ENCODE assay signal across 8 cellular contexts in genomic region chr10:93859049-93859655, GRCh38. TPM values are rescaled to one million over a fixed set of nuclear protein-coding genes. Genes with fewer than 3 reads are reported as not detected.
DNase-seq lines count a peak whose midpoint lies in the region; ATAC-seq, FAIRE-seq and TF ChIP-seq lines count a peak whose summit lies in the region.

No MANE protein-coding gene starts in this region.

- no peak overlapping the region for H2BK120ac ChIP-seq in mesenchymal stem cell (ENCODE audit: low read depth, low read length)

- TF ChIP-seq EP300 in K562 (IDR thresholded peaks at IDR 0.05; ENCODE audit: low read length), result no peak

- TF ChIP-seq RAD21 in K562 (CRISPR knock-in tag; conservative IDR thresholded peaks at IDR 0.05 in 1 of 2, IDR thresholded peaks at IDR 0.05 in 1 of 2), result peak in 1 of 2 experiments; percentile 42; a peak in 2 of 4 replicates

- H3K4me1 Mint-ChIP-seq in CD8-positive, alpha-beta T cell (ENCODE audit: low read depth), result no peaks in the 10 kb centered on the region

- FAIRE-seq in K562 (lab: Jason Lieb, UNC) (no peak), GM19239 (lab: Jason Lieb, UNC) (no peak)

- H2BK5ac ChIP-seq in mesenchymal stem cell (ENCODE audit: low read depth, low read length, poor library complexity, severe bottlenecking), result no peak overlapping the region

- TF ChIP-seq CTCF in K562 (IDR thresholded peaks at IDR 0.05 in 2 of 3, conservative IDR thresholded peaks at IDR 0.05 in 1 of 3; ENCODE audit: insufficient read depth in 2 of 3, low read depth in 1 of 3, low read length in 3 of 3), result peak in 1 of 3 experiments; percentile 37; a peak in 2 of 6 replicates
- no peak for TF ChIP-seq CTCF in CD8-positive, alpha-beta T cell (IDR thresholded peaks at IDR 0.05)

- H2BK15ac ChIP-seq in mesenchymal stem cell (ENCODE audit: low read depth, poor library complexity, severe bottlenecking), result no peak overlapping the region

- no peak overlapping the region for H2AFZ ChIP-seq in Karpas-422 (ENCODE audit: low read length)
- H2AFZ ChIP-seq in K562 (ENCODE audit: low read depth, low read length), result no peak overlapping the region
- no peak overlapping the region for H2AFZ ChIP-seq in mesenchymal stem cell (ENCODE audit: low read depth, low read length)

- no peak overlapping the region for H3K27ac Mint-ChIP-seq in CD8-positive, alpha-beta T cell

- H3K4me3 ChIP-seq in Karpas-422 (ENCODE audit: low read length) (no peak overlapping the region), K562 (no peak overlapping the region), mesenchymal stem cell (ENCODE audit: insufficient read depth in 1 of 2, low read depth in 1 of 2, low read length in 2 of 2) (no peak overlapping the region)
- H3K4me3 ChIP-seq in CD8-positive, alpha-beta T cell (ENCODE audit: low read depth, low read length), result no peak overlapping the region

- H3K4ac ChIP-seq in mesenchymal stem cell (ENCODE audit: low read depth in 1 of 2, low read length in 2 of 2), result no peak overlapping the region

- no peak overlapping the region for H4K91ac ChIP-seq in mesenchymal stem cell (ENCODE audit: low read length)

- no peaks in the 10 kb centered on the region for H3K27me3 ChIP-seq in Karpas-422 (ENCODE audit: low read length)
- H3K27me3 ChIP-seq in K562 (ENCODE audit: control insufficient read depth in 2 of 2, insufficient read depth in 2 of 2, low read length in 2 of 2), result no peaks in the 10 kb centered on the region; a peak in 2 of 5 replicates
- peaks cover 0 to 21% of the 10 kb centered on the region in 2 experiments for H3K27me3 ChIP-seq in mesenchymal stem cell (ENCODE audit: control insufficient read depth in 1 of 2, insufficient read depth in 1 of 2, low read length in 2 of 2)
- no peaks in the 10 kb centered on the region for H3K27me3 ChIP-seq in CD8-positive, alpha-beta T cell (ENCODE audit: insufficient read depth, low read length)

- H3K79me1 ChIP-seq in mesenchymal stem cell (replicated peaks; ENCODE audit: low read length, poor library complexity, severe bottlenecking), result no peaks in the 10 kb centered on the region

- H3K27ac ChIP-seq in Karpas-422 (ENCODE audit: low read length) (no peak overlapping the region), K562 (ENCODE audit: extremely low read depth, low read depth, low read length) (no peak overlapping the region), mesenchymal stem cell (ENCODE audit: low read length, poor library complexity, severe bottlenecking) (no peak overlapping the region)
- no peak overlapping the region for H3K27ac ChIP-seq in CD8-positive, alpha-beta T cell (ENCODE audit: low read depth, low read length)

- no peaks in the 10 kb centered on the region for H3K36me3 Mint-ChIP-seq in CD8-positive, alpha-beta T cell

- H4K20me1 ChIP-seq in Karpas-422 (ENCODE audit: insufficient read depth, low read depth, low read length) (no peaks in the 10 kb centered on the region), K562 (replicated peaks; ENCODE audit: control insufficient read depth, insufficient read depth, low read length) (no peaks in the 10 kb centered on the region)

- no peak overlapping the region for H3K18ac ChIP-seq in mesenchymal stem cell (ENCODE audit: low read depth in 1 of 2, low read length in 2 of 2)

- no peaks in the 10 kb centered on the region for H3K9me3 ChIP-seq in Karpas-422 (ENCODE audit: low read length)
- no peaks in the 10 kb centered on the region for H3K9me3 ChIP-seq in K562 (replicated peaks; ENCODE audit: control insufficient read depth, insufficient read depth, low read depth, low read length)
- H3K9me3 ChIP-seq in mesenchymal stem cell (ENCODE audit: control insufficient read depth, low read length), result no peaks in the 10 kb centered on the region
- no peaks in the 10 kb centered on the region for H3K9me3 ChIP-seq in CD8-positive, alpha-beta T cell (ENCODE audit: low read length)

- WGBS in K562 (ENCODE audit: insufficient coverage, low coverage, missing lambda C conversion rate), result 0% methylated on average over 3 of the region's 3 CpGs
- 53% methylated on average over 2 of the region's 3 CpGs for WGBS in mesenchymal stem cell

- H3K4me1 ChIP-seq in Karpas-422 (ENCODE audit: low read length) (no peaks in the 10 kb centered on the region), K562 (replicated peaks in 1 of 2; ENCODE audit: control insufficient read depth in 2 of 2, insufficient read depth in 2 of 2, low read length in 2 of 2) (no peaks in the 10 kb centered on the region), mesenchymal stem cell (ENCODE audit: control insufficient read depth, insufficient read depth, low read depth, low read length) (no peaks in the 10 kb centered on the region)
- no peaks in the 10 kb centered on the region for H3K4me1 ChIP-seq in CD8-positive, alpha-beta T cell (ENCODE audit: insufficient read depth, low read length)

- in situ Hi-C loops in K562 (cut with MboI), result no loop called here

- H3K9me1 ChIP-seq in K562 (ENCODE audit: control insufficient read depth, insufficient read depth, low read length), result no peaks in the 10 kb centered on the region

- no peak for TF ChIP-seq POLR2A in K562 (conservative IDR thresholded peaks at IDR 0.05)

- no peaks in the 10 kb centered on the region for H3K36me3 ChIP-seq in Karpas-422 (ENCODE audit: insufficient read depth, low read length)
- no peaks in the 10 kb centered on the region for H3K36me3 ChIP-seq in K562 (ENCODE audit: control insufficient read depth, insufficient read depth, low read length)
- no peaks in the 10 kb centered on the region for H3K36me3 ChIP-seq in mesenchymal stem cell (ENCODE audit: control insufficient read depth in 1 of 2, insufficient read depth in 2 of 2, low read depth in 1 of 2, low read length in 2 of 2)
- H3K36me3 ChIP-seq in CD8-positive, alpha-beta T cell (ENCODE audit: insufficient read depth, low read length), result no peaks in the 10 kb centered on the region

- H3K9me2 ChIP-seq in Karpas-422 (replicated peaks; ENCODE audit: insufficient read depth, low read length), result no peaks in the 10 kb centered on the region

- no peaks in the 10 kb centered on the region for H3K79me2 ChIP-seq in Karpas-422 (ENCODE audit: low read length)
- no peaks in the 10 kb centered on the region for H3K79me2 ChIP-seq in K562 (ENCODE audit: control insufficient read depth, insufficient read depth, low read length)

- DNase-seq in EH (ENCODE audit: low read depth) (peak; percentile 14), Karpas-422 (peak; percentile 51), K562 (ENCODE audit: extremely low read depth in 1 of 4, low spot score in 3 of 4) (peak in 3 of 4 experiments; percentile 6 to 16 (median 14)), mesenchymal stem cell (peak; percentile 36), amygdala (lab: John Stamatoyannopoulos, UW) (no peak), GM19239 (ENCODE audit: insufficient read length, low spot score) (no peak)
- no peak for DNase-seq in CD8-positive, alpha-beta T cell

- no peak overlapping the region for H4K8ac ChIP-seq in mesenchymal stem cell (ENCODE audit: low read length)

- BruUV-seq in K562 (replicated peaks; lab: Mats Ljungman, UMichigan), result no TSS peak

- peak overlapping the region in 1 of 2 experiments; percentile 72 for H2BK12ac ChIP-seq in mesenchymal stem cell (ENCODE audit: low read length in 2 of 2)

- H3K4me3 Mint-ChIP-seq in CD8-positive, alpha-beta T cell, result no peak overlapping the region

- no peak overlapping the region for H3K23ac ChIP-seq in mesenchymal stem cell (ENCODE audit: low read length in 2 of 2)

- peaks cover 3% of the 10 kb centered on the region for H3K27me3 Mint-ChIP-seq in CD8-positive, alpha-beta T cell (ENCODE audit: low read depth)

- CTCF ChIA-PET in K562 (lab: Yijun Ruan, JAX; ENCODE audit: low intra/inter-chr PET ratio), result interaction anchor here (0.6 kb wide), 1 partner anchor 1446 kb away, joined by 3 read pairs; no protein-coding TSS in a partner anchor
- CTCF ChIA-PET in CD8-positive, alpha-beta T cell (lab: Charles Lee), result interaction anchor here (1.1 to 1.2 kb wide), 2 partner anchors 16 to 62 kb away, joined by 3 to 4 read pairs; no protein-coding TSS in a partner anchor

- no peak overlapping the region for H3K9ac ChIP-seq in Karpas-422 (ENCODE audit: low read length)
- no peak overlapping the region for H3K9ac ChIP-seq in K562 (ENCODE audit: insufficient read depth in 1 of 2, low read depth in 2 of 2, low read length in 2 of 2)
- no peak overlapping the region for H3K9ac ChIP-seq in mesenchymal stem cell (ENCODE audit: low read length)

- POLR2A ChIA-PET in K562 (lab: Yijun Ruan, JAX), result interaction anchor here (0.9 kb wide), 1 partner anchor 13 kb away, joined by 4 read pairs; no protein-coding TSS in a partner anchor
- POLR2A ChIA-PET in CD8-positive, alpha-beta T cell (lab: Charles Lee), result no interaction called here

- H3K9me3 Mint-ChIP-seq in CD8-positive, alpha-beta T cell, result no peaks in the 10 kb centered on the region

- ATAC-seq in K562 (no peak), GM18498 (IDR thresholded peaks at IDR 0.05; ENCODE audit: unreplicated experiment) (no peak)
- no peak for ATAC-seq in CD8-positive, alpha-beta T cell

- H2AK5ac ChIP-seq in mesenchymal stem cell (ENCODE audit: low read length, severe bottlenecking), result no peak overlapping the region

- no peak overlapping the region for H3K14ac ChIP-seq in mesenchymal stem cell (ENCODE audit: low read length in 2 of 2)

- intact Hi-C loops in K562 (cut with micrococcal nuclease), result no loop called here
- intact Hi-C loops in CD8-positive, alpha-beta T cell (cut with DNase I, micrococcal nuclease), result loop anchor here (5.0 to 10.0 kb wide), 2 partner anchors 482 to 484 kb away; no protein-coding TSS in a partner anchor

- no peak overlapping the region for H3K4me2 ChIP-seq in Karpas-422 (ENCODE audit: low read depth, low read length, poor library complexity, severe bottlenecking)
- no peak overlapping the region for H3K4me2 ChIP-seq in K562 (ENCODE audit: insufficient read depth, low read length)
- no peak overlapping the region for H3K4me2 ChIP-seq in mesenchymal stem cell (ENCODE audit: low read length, poor library complexity, severe bottlenecking)

RNA-seq across cellular contexts. Expression of gene SLC35G1, which starts 34.6 kb away (rescaled TPM):
- total RNA-seq in Karpas-422 (2014; rRNA removed; shearing (Covaris generic); ENCODE audit: low replicate concordance), result 1.5 and 2.1 TPM in 2 replicates
- 9.9 and 16.2 TPM in 2 replicates for total RNA-seq in K562 (2011; cell fraction: chromatin; rRNA removed; ENCODE audit: low replicate concordance)
- 6.5 and 13.2 TPM in 2 replicates for total RNA-seq in K562 (2011; cell fraction: nucleolus; rRNA removed)
- total RNA-seq in K562 (2011; cell fraction: nucleoplasm; rRNA removed), result 16.4 and 30.7 TPM in 2 replicates
- total RNA-seq in K562 (2014; rRNA removed) (3.6 and 3.8 TPM in 2 replicates), K562 (2014; rRNA removed; fragmentation: Illumina TruSeq; extraction: Trizol) (4.4 and 5.2 TPM in 2 replicates), K562 (2015; rRNA removed; fragmentation: Illumina TruSeq; extraction: Trizol) (4.8 and 4.9 TPM in 2 replicates), K562 (2021) (4.5 and 6.1 TPM in 2 replicates)
- polyA plus RNA-seq in K562 (2011; rRNA removed) (6.8 and 8.5 TPM in 2 replicates), K562 (2014; fragmentation: Illumina TruSeq; extraction: Trizol) (5.0 and 5.4 TPM in 2 replicates), K562 (2014; fragmentation: Nextera tagmentation; extraction: Ambion mirVana) (1 to 10 TPM in 1 of 2 experiments, under 1 TPM in 1; 0.76 to 1.8 TPM), K562 (2014; rRNA removed) (4.9 and 6.0 TPM in 2 replicates)
- 4.2 and 4.6 TPM in 2 replicates for polyA plus RNA-seq in K562 (2011; cell fraction: cytosol; rRNA removed)
- 9.2 and 10.1 TPM in 2 replicates for polyA plus RNA-seq in K562 (2011; cell fraction: nucleus; rRNA removed)
- 3.4 and 4.2 TPM in 2 replicates for polyA plus RNA-seq in K562 (2012)
- polyA minus RNA-seq in K562 (2011; rRNA and poly(A)+ RNA removed), result 13.0 and 13.6 TPM in 2 replicates
- 1.9 and 2.6 TPM in 2 replicates for polyA minus RNA-seq in K562 (2011; cell fraction: cytosol; rRNA and poly(A)+ RNA removed)
- polyA minus RNA-seq in K562 (2011; cell fraction: nucleus; rRNA and poly(A)+ RNA removed), result 11.3 and 16.9 TPM in 2 replicates
- 14.5 TPM for polyA plus RNA-seq in mesenchymal stem cell (2013, experiment 1 of 2)
- 15.7 TPM for polyA plus RNA-seq in mesenchymal stem cell (2013, experiment 2 of 2)
- 1 to 10 TPM in 1 of 2 experiments, under 1 TPM in 1; 0.94 to 1.9 TPM for total RNA-seq in CD8-positive, alpha-beta T cell

Comparison
In these comparisons a context has a peak if more than half of its experiments do, and no peak if none do; other contexts are left out.
1. DNase-seq: peak in EH (single experiment), Karpas-422 (single experiment), K562 (3 of 4) and mesenchymal stem cell (single experiment); none in amygdala (0 of 56), CD8-positive, alpha-beta T cell (0 of 7) and GM19239 (single experiment).